In genomic region chr15:69722924-69723323, GRCh38 we compare ENCODE assay signal across 1 cellular context.
TF ChIP-seq lines count a peak whose summit lies in the region.

No MANE protein-coding gene starts in this region.

TF ChIP-seq in GM23338, 12 proteins besides CTCF, POLR2A, EP300 and RAD21 (continued from another document):
- TF ChIP-seq JUNB (IDR thresholded peaks at IDR 0.05; ENCODE audit: unreplicated experiment) (no peak), POLR2AphosphoS5 (IDR thresholded peaks at IDR 0.05; ENCODE audit: low read depth) (no peak), REST (IDR thresholded peaks at IDR 0.05; ENCODE audit: unreplicated experiment) (no peak), NANOG (IDR thresholded peaks at IDR 0.05; ENCODE audit: borderline replicate concordance) (no peak), CREB1 (CRISPR knock-in tag; IDR thresholded peaks at IDR 0.05; ENCODE audit: low read depth) (no peak), ZNF114 (CRISPR knock-in tag; IDR thresholded peaks at IDR 0.05) (no peak), EZH2phosphoT487 (IDR thresholded peaks at IDR 0.05; ENCODE audit: unreplicated experiment) (no peak), ZNF331 (CRISPR knock-in tag; IDR thresholded peaks at IDR 0.05; ENCODE audit: low read depth) (no peak)
